ENCODE assay signal across 8 cellular contexts in the genomic region with DNA sequence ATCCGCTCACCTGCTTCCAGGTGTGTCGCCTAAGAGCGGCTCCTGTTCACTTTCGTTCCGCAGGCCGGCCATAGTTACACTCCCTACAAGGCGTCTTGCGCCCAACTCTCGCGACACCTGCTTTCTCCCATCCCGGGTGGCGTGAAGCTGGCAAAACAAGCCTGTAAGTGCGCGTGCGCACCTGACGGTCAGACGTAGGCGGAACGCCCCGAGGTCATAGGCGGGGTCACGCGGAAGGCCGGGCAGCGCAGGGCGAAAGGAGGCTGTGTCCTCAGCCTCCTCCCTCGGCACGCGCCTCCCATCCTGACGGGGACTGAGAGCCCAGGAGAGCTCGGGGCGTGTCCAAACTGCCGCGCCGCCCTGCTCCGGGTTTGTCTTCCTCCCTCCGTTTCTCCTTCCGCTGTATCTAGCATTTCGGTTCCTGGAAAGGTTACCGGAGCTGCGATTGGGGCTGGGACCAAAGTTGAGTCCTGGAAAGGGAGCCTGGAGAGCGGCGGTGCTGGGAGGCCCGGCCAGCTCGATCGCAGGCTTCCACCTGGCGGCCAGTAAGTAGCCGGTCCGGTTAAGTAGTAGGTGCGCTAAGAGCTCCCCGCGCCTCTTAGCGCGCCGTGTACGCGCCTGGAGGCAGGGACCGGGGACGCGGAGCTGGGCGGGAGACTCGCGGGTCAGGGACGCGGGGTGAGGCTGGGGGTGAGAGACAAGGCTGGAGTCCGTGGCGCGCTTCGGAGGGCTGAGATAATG. TPM values are rescaled to one million over a fixed set of nuclear protein-coding genes. Genes with fewer than 3 reads are reported as not detected.
DNase-seq lines count a peak whose midpoint lies in the region; ATAC-seq, FAIRE-seq and TF ChIP-seq lines count a peak whose summit lies in the region.

A gene (plus strand): TSS at position 345 of the 741 bp plus-strand sequence. CDS start 17,550 bp downstream, outside the sequence.
A gene with protein sequence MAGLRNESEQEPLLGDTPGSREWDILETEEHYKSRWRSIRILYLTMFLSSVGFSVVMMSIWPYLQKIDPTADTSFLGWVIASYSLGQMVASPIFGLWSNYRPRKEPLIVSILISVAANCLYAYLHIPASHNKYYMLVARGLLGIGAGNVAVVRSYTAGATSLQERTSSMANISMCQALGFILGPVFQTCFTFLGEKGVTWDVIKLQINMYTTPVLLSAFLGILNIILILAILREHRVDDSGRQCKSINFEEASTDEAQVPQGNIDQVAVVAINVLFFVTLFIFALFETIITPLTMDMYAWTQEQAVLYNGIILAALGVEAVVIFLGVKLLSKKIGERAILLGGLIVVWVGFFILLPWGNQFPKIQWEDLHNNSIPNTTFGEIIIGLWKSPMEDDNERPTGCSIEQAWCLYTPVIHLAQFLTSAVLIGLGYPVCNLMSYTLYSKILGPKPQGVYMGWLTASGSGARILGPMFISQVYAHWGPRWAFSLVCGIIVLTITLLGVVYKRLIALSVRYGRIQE (minus strand): TSS at position 112 of the 741 bp plus-strand sequence. CDS start 40 bp downstream, at position 72.

- peak within 1 kb of the TSS; percentile 97 for H3K4me2 ChIP-seq in keratinocyte (ENCODE audit: control insufficient read depth, extremely low read depth, insufficient read depth, low read depth, low read length)

- DNase-seq in BE2C (peak; percentile 99), NCI-H510A (lab: John Stamatoyannopoulos, UW) (peak; percentile 92), cerebellum (ENCODE audit: low spot score) (peak; percentile 92), keratinocyte (ENCODE audit: low read depth, low spot score) (peak; percentile 97)
- peak; percentile 99 for DNase-seq in activated CD4-positive, alpha-beta T cell treated with anti-CD3 and anti-CD28 coated beads for 1 hour
- DNase-seq in stimulated activated CD4-positive, alpha-beta T cell treated with anti-CD3 and anti-CD28 coated beads, Interleukin-15, amount 100 ng/mL, for 1 hour (ENCODE audit: low read depth in 1 of 2, low spot score in 1 of 2), result peak; percentile 97 to 98

- peaks cover 54% of the 10 kb centered on the region for H3K79me2 ChIP-seq in keratinocyte (ENCODE audit: control insufficient read depth, insufficient read depth, low read length)

- peak within 1 kb of the TSS; percentile 99 for H3K9ac ChIP-seq in keratinocyte (ENCODE audit: control insufficient read depth, extremely low read depth, insufficient read depth, low read length)

- H3K4me3 ChIP-seq in BE2C (ENCODE audit: low read depth, low read length) (peak within 1 kb of the TSS; percentile 98), keratinocyte (ENCODE audit: control insufficient read depth in 2 of 3, extremely low read depth in 1 of 3, insufficient read depth in 2 of 3, low read depth in 1 of 3, low read length in 3 of 3) (peak within 1 kb of the TSS; percentile 95 to 100 (median 97))

- no peaks in the 10 kb centered on the region for H4K20me1 ChIP-seq in keratinocyte (ENCODE audit: control insufficient read depth, extremely low read depth, insufficient read depth, low read length)

- H3K4me1 ChIP-seq in BE2C (peaks cover 5% of the 10 kb centered on the region), keratinocyte (ENCODE audit: control insufficient read depth, extremely low read depth, insufficient read depth, low read length) (peaks cover 8% of the 10 kb centered on the region)

- H2AFZ ChIP-seq in keratinocyte (ENCODE audit: control insufficient read depth, low read length), result peak within 1 kb of the TSS; percentile 100

- TF ChIP-seq POLR2A in GM19193 (IDR thresholded peaks at IDR 0.05; ENCODE audit: extremely low read depth, insufficient read depth, insufficient read length), result peak; percentile 87

- H3K27me3 ChIP-seq in BE2C (no peaks in the 10 kb centered on the region), keratinocyte (ENCODE audit: control insufficient read depth, extremely low read depth, insufficient read depth, low read length) (no peaks in the 10 kb centered on the region)

- no peaks in the 10 kb centered on the region for H3K9me1 ChIP-seq in keratinocyte (ENCODE audit: control insufficient read depth, extremely low read depth, insufficient read depth, low read length)

- dilution Hi-C loops in keratinocyte (cut with MboI; ENCODE audit: extremely low pct_ligation_motif_present, low sequenced_read_pairs), result no loop called here

- peak within 1 kb of the TSS; percentile 94 for H3K27ac ChIP-seq in keratinocyte (ENCODE audit: control insufficient read depth, insufficient read depth, low read length)

- FAIRE-seq in keratinocyte (lab: Jason Lieb, UNC), result peak; percentile 65

- H3K9me3 ChIP-seq in BE2C (no peaks in the 10 kb centered on the region), keratinocyte (ENCODE audit: control insufficient read depth, low read depth, low read length) (no peaks in the 10 kb centered on the region)

- TF ChIP-seq CTCF in BE2C (IDR thresholded peaks at IDR 0.05; ENCODE audit: low read depth, low read length) (peak; percentile 38), keratinocyte (optimal IDR thresholded peaks at IDR 0.05 in 1 of 3, IDR thresholded peaks at IDR 0.05 in 1 of 3, conservative IDR thresholded peaks at IDR 0.05 in 1 of 3; ENCODE audit: extremely low read depth in 1 of 3, insufficient read depth in 2 of 3, low read length in 3 of 3) (peak; percentile 22 to 57 (median 27))

- ATAC-seq in HG03439 (IDR thresholded peaks at IDR 0.05; ENCODE audit: unreplicated experiment), result peak; percentile 98

- no peaks in the 10 kb centered on the region for H3K36me3 ChIP-seq in BE2C
- no peaks in the 10 kb centered on the region for H3K36me3 ChIP-seq in keratinocyte (ENCODE audit: control insufficient read depth in 2 of 2, extremely low read depth in 1 of 2, insufficient read depth in 2 of 2, low read length in 2 of 2)

RNA-seq across cellular contexts. Expression of the first gene that starts in this region (rescaled TPM):
- polyA plus RNA-seq in BE2C (2012; ENCODE audit: insufficient read depth, insufficient read length, low read depth), result 3.5 TPM
- 17.2 TPM for total RNA-seq in cerebellum
- polyA plus RNA-seq in keratinocyte, result 2.5 to 4.6 TPM (median 2.7 TPM) in 3 replicates
- polyA plus RNA-seq in keratinocyte (2011; ENCODE audit: low read depth), result 3.6 TPM
- 1.1 and 2.4 TPM in 2 replicates for polyA plus RNA-seq in keratinocyte (2011; cell fraction: cytosol; rRNA removed)
- 4.7 and 6.2 TPM in 2 replicates for polyA plus RNA-seq in keratinocyte (2011; cell fraction: nucleus; rRNA removed)
- polyA plus RNA-seq in keratinocyte (2012; ENCODE audit: low replicate concordance), result 2.8 and 3.4 TPM in 2 replicates
- polyA minus RNA-seq in keratinocyte, result 0.98 to 4.6 TPM (median 4.5 TPM) in 3 replicates
- 2.1 TPM for polyA minus RNA-seq in keratinocyte (2011; cell fraction: cytosol; rRNA and poly(A)+ RNA removed)
- polyA minus RNA-seq in keratinocyte (2011; cell fraction: nucleus; rRNA and poly(A)+ RNA removed), result 2.2 and 5.4 TPM in 2 replicates

RNA-seq across cellular contexts. Expression of the second gene that starts in this region (rescaled TPM):
- polyA plus RNA-seq in BE2C (2012; ENCODE audit: insufficient read depth, insufficient read length, low read depth), result 15.1 TPM
- total RNA-seq in cerebellum, result 58.1 TPM
- polyA plus RNA-seq in keratinocyte, result 14.1 to 19.0 TPM (median 15.6 TPM) in 3 replicates
- 8.3 TPM for polyA plus RNA-seq in keratinocyte (2011; ENCODE audit: low read depth)
- polyA plus RNA-seq in keratinocyte (2011; cell fraction: cytosol; rRNA removed), result 3.1 and 6.1 TPM in 2 replicates
- polyA plus RNA-seq in keratinocyte (2011; cell fraction: nucleus; rRNA removed), result 30.3 and 37.1 TPM in 2 replicates
- 7.6 and 9.2 TPM in 2 replicates for polyA plus RNA-seq in keratinocyte (2012; ENCODE audit: low replicate concordance)
- polyA minus RNA-seq in keratinocyte, result 5.2 to 23.0 TPM (median 15.6 TPM) in 3 replicates
- 11.5 TPM for polyA minus RNA-seq in keratinocyte (2011; cell fraction: cytosol; rRNA and poly(A)+ RNA removed)
- polyA minus RNA-seq in keratinocyte (2011; cell fraction: nucleus; rRNA and poly(A)+ RNA removed), result 21.9 and 35.8 TPM in 2 replicates

Comparison
In these comparisons a context has a peak if more than half of its experiments do, and no peak if none do; other contexts are left out.
1. Peak in every context shown above with its lines: DNase-seq, ATAC-seq, H3K4me3 ChIP-seq and H3K27ac ChIP-seq.